15 cellular contexts compared by ENCODE assay signal in the genomic region with DNA sequence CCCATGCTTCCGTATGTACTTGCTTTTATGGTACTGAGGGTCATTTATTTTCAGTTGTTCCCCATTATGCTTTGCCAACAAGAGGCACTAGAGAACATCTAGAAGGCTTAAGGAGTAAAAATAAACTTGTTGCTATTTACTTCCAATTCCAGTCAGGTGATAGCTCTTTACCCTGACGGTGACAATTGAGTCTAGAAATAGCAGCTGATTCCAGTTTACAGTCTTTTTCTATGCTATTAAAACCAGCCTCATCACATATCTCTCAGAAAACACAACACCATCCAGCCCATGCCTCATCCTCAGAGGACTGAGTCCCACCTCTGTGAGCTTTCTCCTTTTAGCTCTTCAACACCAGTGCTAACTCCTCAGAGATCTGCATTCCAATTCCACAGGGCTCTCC.
DNase-seq lines count a peak whose midpoint lies in the region; ATAC-seq and TF ChIP-seq lines count a peak whose summit lies in the region.
"Had no signal": no experiment of that assay in that cellular context is flagged by ENCODE, and none has a peak within 500 bp of the region (broad histone marks: within the 10 kb centered on the region; RNA-seq: fewer than 3 reads in every experiment).

No MANE protein-coding gene starts in this region.

- H3K4me3 ChIP-seq in left ventricle myocardium inferior (no peak overlapping the region), neural progenitor cell (no peak overlapping the region), vagina (no peak overlapping the region)
- H3K4me3 ChIP-seq: GM12878, GM23338 had no signal

- ATAC-seq in Right ventricle myocardium inferior: peak; percentile 57
- ATAC-seq: GM12878, GM23338 had no signal

- no peaks in the 10 kb centered on the region for H3F3A ChIP-seq in neural progenitor cell (ENCODE audit: low read depth)

- H3K4me1 ChIP-seq in left ventricle myocardium inferior (peaks cover 10% of the 10 kb centered on the region), neural progenitor cell (no peaks in the 10 kb centered on the region), vagina (no peaks in the 10 kb centered on the region)
- H3K4me1 ChIP-seq: BE2C had no signal

- TF ChIP-seq CTCF in left ventricle myocardium inferior (IDR thresholded peaks at IDR 0.05; ENCODE audit: borderline replicate concordance) (no peak), neural progenitor cell (IDR thresholded peaks at IDR 0.05) (no peak), vagina (IDR thresholded peaks at IDR 0.05) (no peak)

- H3K27ac ChIP-seq in left ventricle myocardium inferior (replicated peaks): peak overlapping the region; percentile 62
- H3K27ac ChIP-seq in neural progenitor cell: no peak overlapping the region
- no peak overlapping the region for H3K27ac ChIP-seq in vagina
- H3K27ac ChIP-seq: C4-2B had no signal

- H3K36me3 Mint-ChIP-seq in neural progenitor cell: no peaks in the 10 kb centered on the region
- H3K36me3 Mint-ChIP-seq: CD4-positive, alpha-beta memory T cell had no signal

- no peak overlapping the region for H3K9ac ChIP-seq in neural progenitor cell

- DNase-seq in Right ventricle myocardium inferior (ENCODE audit: missing footprints) (no peak), cardiac septum (ENCODE audit: low spot score) (no peak), left ventricle myocardium inferior (no peak), neural progenitor cell (ENCODE audit: low spot score) (no peak), vagina (ENCODE audit: extremely low spot score in 2 of 2) (no peak), hypothalamus (lab: John Stamatoyannopoulos, UW) (no peak), HuH-7 (ENCODE audit: low spot score) (no peak)
- DNase-seq: ACHN; BE2C; CD4-positive, alpha-beta memory T cell; DMS79; H9 had no signal

- H3K9me3 Mint-ChIP-seq in neural progenitor cell: peaks cover 6% of the 10 kb centered on the region
- H3K9me3 Mint-ChIP-seq: GM23338 had no signal

- no peaks in the 10 kb centered on the region for H4K20me1 ChIP-seq in neural progenitor cell (ENCODE audit: low read depth)

- no peak for TF ChIP-seq POLR2A in vagina (IDR thresholded peaks at IDR 0.05)

- intact Hi-C loops in Right ventricle myocardium inferior (cut with DNase I) (no loop called here), cardiac septum (cut with DNase I) (no loop called here), left ventricle myocardium inferior (cut with micrococcal nuclease) (no loop called here), vagina (cut with DNase I) (no loop called here)

- H3K79me2 ChIP-seq in neural progenitor cell (ENCODE audit: low read depth): no peaks in the 10 kb centered on the region

- H3K4me2 ChIP-seq in neural progenitor cell: no peak overlapping the region
- H3K4me2 ChIP-seq: GM23338 had no signal

- no peaks in the 10 kb centered on the region for H3K4me1 Mint-ChIP-seq in neural progenitor cell
- H3K4me1 Mint-ChIP-seq: CD4-positive, alpha-beta memory T cell; GM23338 had no signal

- H3K9me3 ChIP-seq in left ventricle myocardium inferior (replicated peaks) (peaks cover 8% of the 10 kb centered on the region), neural progenitor cell (ENCODE audit: low read depth) (no peaks in the 10 kb centered on the region), vagina (no peaks in the 10 kb centered on the region)
- H3K9me3 ChIP-seq: BE2C had no signal

- H2AFZ ChIP-seq in neural progenitor cell (replicated peaks): peak overlapping the region; percentile 61
- H2AFZ ChIP-seq: GM23338 had no signal

- no peak overlapping the region for H3K27ac Mint-ChIP-seq in neural progenitor cell
- H3K27ac Mint-ChIP-seq: CD4-positive, alpha-beta memory T cell; GM23338 had no signal

- H3K4me3 Mint-ChIP-seq in neural progenitor cell: no peak overlapping the region
- H3K4me3 Mint-ChIP-seq: CD4-positive, alpha-beta memory T cell; GM23338; H9 had no signal

- H3K36me3 ChIP-seq in left ventricle myocardium inferior: no peaks in the 10 kb centered on the region
- H3K36me3 ChIP-seq in neural progenitor cell: no peaks in the 10 kb centered on the region
- H3K36me3 ChIP-seq in vagina: no peaks in the 10 kb centered on the region
- H3K36me3 ChIP-seq: BE2C had no signal

- H3K27me3 ChIP-seq in left ventricle myocardium inferior (ENCODE audit: low read depth): no peaks in the 10 kb centered on the region
- H3K27me3 ChIP-seq in neural progenitor cell: no peaks in the 10 kb centered on the region
- no peaks in the 10 kb centered on the region for H3K27me3 ChIP-seq in vagina
- H3K27me3 ChIP-seq: BE2C had no signal

- H3K27me3 Mint-ChIP-seq in neural progenitor cell (ENCODE audit: insufficient read depth, low read depth): no peaks in the 10 kb centered on the region
- H3K27me3 Mint-ChIP-seq: CD4-positive, alpha-beta memory T cell had no signal
